ENCODE assay signal across 1 cellular context in genomic region chr12:14907953-14908352, GRCh38.
TF ChIP-seq lines count a peak whose summit lies in the region.

No MANE protein-coding gene starts in this region.

TF ChIP-seq in HepG2, 621 proteins besides CTCF, POLR2A, EP300 and RAD21:
- TF ChIP-seq CREB1 (IDR thresholded peaks at IDR 0.05) = 0 out of 2 replicates have a peak, but pooled peaks have one; percentile 22
- TF ChIP-seq CREB1 (CRISPR knock-in tag; IDR thresholded peaks at IDR 0.05) = no peak
- no peak for TF ChIP-seq MEF2D (CRISPR knock-in tag; IDR thresholded peaks at IDR 0.05)
- peak; percentile 33; the same call in 1 of the 2 replicates for TF ChIP-seq CEBPB (IDR thresholded peaks at IDR 0.05; ENCODE audit: borderline replicate concordance, low read depth, low read length)
TF ChIP-seq in HepG2: peak in this region for 2.
